Comparison of ENCODE assay signal across 8 cellular contexts in the genomic region with DNA sequence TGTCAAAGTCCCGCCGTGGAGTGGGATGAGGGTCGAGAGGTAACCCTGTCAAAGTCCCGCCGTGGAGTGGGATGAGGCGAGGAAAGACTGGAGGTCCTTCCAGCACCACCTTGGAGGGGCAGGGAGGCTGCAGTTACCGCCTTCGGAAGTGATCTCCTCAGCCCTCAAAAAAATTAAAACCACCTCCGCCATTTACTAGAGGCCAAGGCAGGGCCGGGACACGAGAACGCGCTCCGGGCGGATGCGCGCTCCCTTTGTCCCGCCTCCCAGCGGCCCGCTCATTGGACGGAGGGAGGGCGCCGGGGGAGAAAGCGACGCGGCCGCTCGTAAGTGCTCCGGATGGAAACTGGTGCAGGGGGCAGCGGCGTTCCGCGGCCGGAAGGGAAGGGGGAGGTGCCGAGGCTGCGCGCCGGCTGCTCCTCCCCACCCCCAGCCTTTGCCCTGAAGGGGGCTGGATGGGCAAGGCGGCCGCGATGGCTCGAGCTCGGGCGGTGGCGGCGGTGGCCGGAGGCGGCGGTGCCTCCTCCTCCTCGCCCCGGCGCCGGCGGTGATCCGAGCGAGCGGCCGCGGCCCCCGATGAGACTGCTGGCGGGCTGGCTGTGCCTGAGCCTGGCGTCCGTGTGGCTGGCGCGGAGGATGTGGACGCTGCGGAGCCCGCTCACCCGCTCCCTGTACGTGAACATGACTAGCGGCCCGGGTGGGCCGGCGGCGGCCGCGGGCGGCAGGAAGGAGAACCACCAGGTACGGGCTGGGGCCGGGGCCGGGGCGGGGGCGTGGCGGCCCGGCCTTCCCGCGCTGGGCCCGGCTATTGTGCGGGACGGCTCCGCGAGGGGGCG.
DNase-seq lines count a peak whose midpoint lies in the region; ATAC-seq and TF ChIP-seq lines count a peak whose summit lies in the region.

A gene (plus strand): TSS at position 420 of the 836 bp plus-strand sequence. CDS start 157 bp downstream, at position 577.

- peak; percentile 90 for ATAC-seq in HG03439 (IDR thresholded peaks at IDR 0.05; ENCODE audit: unreplicated experiment)

- peak within 1 kb of the TSS; percentile 84 for H3K27ac ChIP-seq in cingulate gyrus (ENCODE audit: low read depth, low read length)

- DNase-seq in AML-193 (lab: John Stamatoyannopoulos, UW) = peak; percentile 79 to 84
- peak; percentile 95 for DNase-seq in NCI-H510A treated with DMSO at 0.1 percent for 48 hours (lab: John Stamatoyannopoulos, UW)
- DNase-seq in activated CD4-positive, alpha-beta T cell treated with anti-CD3 and anti-CD28 coated beads for 4 hours = peak; percentile 92 to 93
- peak; percentile 96 for DNase-seq in kidney tubule cell (ENCODE audit: low spot score)
- peak; percentile 79 to 91 (median 90) for DNase-seq in stimulated activated CD4-positive, alpha-beta T cell treated with anti-CD3 and anti-CD28 coated beads, Interleukin-1b, Interleukin-23, amount 100 ng/mL, for 24 hours (ENCODE audit: low read depth in 4 of 4, low spot score in 1 of 4)

- peak; percentile 91 for TF ChIP-seq POLR2A in GM19193 (IDR thresholded peaks at IDR 0.05; ENCODE audit: extremely low read depth, insufficient read depth, insufficient read length)

Comparison
In these comparisons a context has a peak if more than half of its experiments do, and no peak if none do; other contexts are left out.
1. Peak in every context shown above with its lines: DNase-seq, ATAC-seq and H3K27ac ChIP-seq.